ENCODE assay signal across 8 cellular contexts in the genomic region with DNA sequence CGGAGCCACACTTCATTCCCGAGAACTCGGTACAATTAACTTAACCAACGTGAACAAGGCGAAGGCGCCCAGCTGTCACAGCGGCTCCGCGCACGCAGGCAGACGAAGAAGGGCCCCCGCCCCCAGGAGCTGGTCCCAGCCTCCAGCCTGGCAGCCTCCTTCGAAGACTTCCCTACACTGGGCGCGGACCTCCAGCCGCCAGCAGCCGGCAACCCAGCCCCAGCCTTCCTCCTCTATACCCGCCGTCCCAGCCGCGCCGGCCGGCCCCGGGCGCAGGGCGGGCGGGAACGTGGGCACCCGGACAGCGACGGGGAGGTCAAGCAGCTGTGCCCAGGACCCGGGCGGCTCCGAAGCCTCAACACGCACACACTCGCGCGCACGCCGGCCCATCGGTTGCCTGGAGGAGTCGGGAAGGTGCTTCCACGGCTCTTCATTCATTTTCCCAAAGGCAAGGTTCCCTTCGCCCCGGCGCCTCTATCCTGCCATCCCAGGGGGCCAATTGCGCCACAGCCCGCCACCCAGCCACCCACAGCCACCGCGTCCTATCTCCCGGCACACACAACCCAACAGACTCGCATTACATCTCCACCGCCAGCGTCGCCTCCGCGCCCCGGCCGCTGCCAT. TPM values are rescaled to one million over a fixed set of nuclear protein-coding genes. Genes with fewer than 3 reads are reported as not detected.
DNase-seq lines count a peak whose midpoint lies in the region; ATAC-seq and TF ChIP-seq lines count a peak whose summit lies in the region.

No MANE protein-coding gene starts in this region.

- H3K4me2 ChIP-seq in OCI-LY1 (ENCODE audit: low read length) = peak overlapping the region; percentile 75

- intact Hi-C loops in CD8-positive, alpha-beta T cell (cut with DNase I, micrococcal nuclease) = loop anchor here in 1 of 2 experiments (2.0 kb wide), 1 partner anchor 67 kb away; no protein-coding TSS in a partner anchor

- CTCF ChIA-PET in CD8-positive, alpha-beta T cell (lab: Charles Lee) = interaction anchor here (0.9 to 1.5 kb wide), 2 partner anchors 16 to 96 kb away, joined by 3 read pairs; no protein-coding TSS in a partner anchor

- peaks cover 4% of the 10 kb centered on the region for H3K27me3 ChIP-seq in CD8-positive, alpha-beta T cell (ENCODE audit: insufficient read depth, low read length)
- H3K27me3 ChIP-seq in OCI-LY1 (ENCODE audit: insufficient read depth, low read length) (no peaks in the 10 kb centered on the region; the same call in 1 of the 2 replicates), muscle layer of colon (ENCODE audit: control insufficient read depth in 1 of 2, insufficient read depth in 2 of 2, low read length in 2 of 2) (no peaks in the 10 kb centered on the region)

- H3K9me3 ChIP-seq in CD8-positive, alpha-beta T cell (ENCODE audit: low read length) = no peaks in the 10 kb centered on the region
- H3K9me3 ChIP-seq in OCI-LY1 (ENCODE audit: low read length) = no peaks in the 10 kb centered on the region
- H3K9me3 ChIP-seq in muscle layer of colon (ENCODE audit: low read length) = no peaks in the 10 kb centered on the region

- H2AFZ ChIP-seq in OCI-LY1 (ENCODE audit: low read length) = no peak overlapping the region

- no peaks in the 10 kb centered on the region for H3K36me3 Mint-ChIP-seq in CD8-positive, alpha-beta T cell
- H3K36me3 Mint-ChIP-seq in T-helper 2 cell treated with Interferon-gamma antibody and Interleukin-4, amounts not matched to agents 5 μg/mL and 100 μg/mL, for 36 hours (ENCODE audit: low read depth) = no peaks in the 10 kb centered on the region

- H3K27ac ChIP-seq in CD8-positive, alpha-beta T cell (ENCODE audit: low read depth, low read length) = no peak overlapping the region
- H3K27ac ChIP-seq in OCI-LY1 (ENCODE audit: low read depth, low read length, poor library complexity, severe bottlenecking) = no peak overlapping the region
- H3K27ac ChIP-seq in muscle layer of colon (ENCODE audit: low read depth, low read length) = peak overlapping the region; percentile 88

- no peak for TF ChIP-seq CTCF in CD8-positive, alpha-beta T cell (IDR thresholded peaks at IDR 0.05)
- no peak for TF ChIP-seq CTCF in OCI-LY1 (IDR thresholded peaks at IDR 0.05; ENCODE audit: low read length)
- no peak for TF ChIP-seq CTCF in epithelial cell of esophagus (IDR thresholded peaks at IDR 0.05; ENCODE audit: insufficient read depth, low read depth, low read length, missing control alignments)

- no peaks in the 10 kb centered on the region for H3K4me1 ChIP-seq in CD8-positive, alpha-beta T cell (ENCODE audit: insufficient read depth, low read length)
- H3K4me1 ChIP-seq in OCI-LY1 (ENCODE audit: insufficient read depth, low read length, severe bottlenecking) (peaks cover 69% of the 10 kb centered on the region), muscle layer of colon (ENCODE audit: insufficient read depth, low read length) (peaks cover 59% of the 10 kb centered on the region)

- no peak overlapping the region for H3K4me3 ChIP-seq in CD8-positive, alpha-beta T cell (ENCODE audit: low read depth, low read length)
- H3K4me3 ChIP-seq in OCI-LY1 (ENCODE audit: low read depth, low read length, poor library complexity, severe bottlenecking) (peak overlapping the region; percentile 67), epithelial cell of esophagus (ENCODE audit: low read length) (peak overlapping the region; percentile 66), muscle layer of colon (ENCODE audit: low read depth in 1 of 2, low read length in 2 of 2) (peak overlapping the region; percentile 70 to 98)

- H3K27me3 Mint-ChIP-seq in CD8-positive, alpha-beta T cell (ENCODE audit: low read depth) = peaks cover 31% of the 10 kb centered on the region
- H3K27me3 Mint-ChIP-seq in T-helper 2 cell treated with Interferon-gamma antibody and Interleukin-4, amounts not matched to agents 5 μg/mL and 100 μg/mL, for 36 hours (ENCODE audit: low read depth) = peaks cover 60% of the 10 kb centered on the region

- H3K27ac Mint-ChIP-seq in CD8-positive, alpha-beta T cell = no peak overlapping the region
- H3K27ac Mint-ChIP-seq in T-helper 2 cell treated with Interferon-gamma antibody and Interleukin-4, amounts not matched to agents 5 μg/mL and 100 μg/mL, for 36 hours = no peak overlapping the region

- no peaks in the 10 kb centered on the region for H4K20me1 ChIP-seq in OCI-LY1 (ENCODE audit: insufficient read depth, low read length)

- no peaks in the 10 kb centered on the region for H3K79me2 ChIP-seq in OCI-LY1 (ENCODE audit: insufficient read depth, low read length)

- H3K9ac ChIP-seq in OCI-LY1 (ENCODE audit: low read length) (peak overlapping the region; percentile 74), muscle layer of colon (ENCODE audit: low read length) (peak overlapping the region; percentile 47)

- no peak for DNase-seq in CD8-positive, alpha-beta T cell
- peak; percentile 18 for DNase-seq in epithelial cell of esophagus (ENCODE audit: low read depth)
- no peak for DNase-seq in T-helper 2 cell treated with Interferon-gamma antibody and Interleukin-4, amounts not matched to agents 5 μg/mL and 100 μg/mL, for 36 hours (ENCODE audit: low spot score)
- DNase-seq in NCI-H128 (lab: John Stamatoyannopoulos, UW; ENCODE audit: unreplicated experiment) = no peak
- no peak for DNase-seq in NCI-H187 treated with DMSO at 0.1 percent for 48 hours (lab: John Stamatoyannopoulos, UW)

- H3F3A ChIP-seq in OCI-LY1 (ENCODE audit: insufficient read depth, low read length) = no peaks in the 10 kb centered on the region

- no peaks in the 10 kb centered on the region for H3K36me3 ChIP-seq in CD8-positive, alpha-beta T cell (ENCODE audit: insufficient read depth, low read length)
- H3K36me3 ChIP-seq in OCI-LY1 (ENCODE audit: insufficient read depth, low read length) = peaks cover 10% of the 10 kb centered on the region; the same call in 1 of the 2 replicates
- no peaks in the 10 kb centered on the region for H3K36me3 ChIP-seq in muscle layer of colon (ENCODE audit: insufficient read depth, low read length)

- POLR2A ChIA-PET in CD8-positive, alpha-beta T cell (lab: Charles Lee) = no interaction called here

- H3K9me2 ChIP-seq in OCI-LY1 (ENCODE audit: low read depth, low read length) = no peaks in the 10 kb centered on the region

- H3K4me3 Mint-ChIP-seq in CD8-positive, alpha-beta T cell = peak overlapping the region; percentile 78
- no peak overlapping the region for H3K4me3 Mint-ChIP-seq in T-helper 2 cell treated with Interferon-gamma antibody and Interleukin-4, amounts not matched to agents 5 μg/mL and 100 μg/mL, for 36 hours

- ATAC-seq in CD8-positive, alpha-beta T cell = peak; percentile 39
- ATAC-seq in GM21717 (IDR thresholded peaks at IDR 0.05; ENCODE audit: unreplicated experiment) = no peak

- no peaks in the 10 kb centered on the region for H3K9me3 Mint-ChIP-seq in CD8-positive, alpha-beta T cell
- no peaks in the 10 kb centered on the region for H3K9me3 Mint-ChIP-seq in T-helper 2 cell treated with Interferon-gamma antibody and Interleukin-4, amounts not matched to agents 5 μg/mL and 100 μg/mL, for 36 hours

- peaks cover 7% of the 10 kb centered on the region for H3K4me1 Mint-ChIP-seq in CD8-positive, alpha-beta T cell (ENCODE audit: low read depth)
- H3K4me1 Mint-ChIP-seq in T-helper 2 cell treated with Interferon-gamma antibody and Interleukin-4, amounts not matched to agents 5 μg/mL and 100 μg/mL, for 36 hours (ENCODE audit: low read depth) = no peaks in the 10 kb centered on the region

RNA-seq across cellular contexts. Expression of a gene that starts 1.6 kb away (rescaled TPM):
- total RNA-seq in CD8-positive, alpha-beta T cell = under 1 TPM; 0.19 to 0.33 TPM
